Comparison of ENCODE assay signal across 1 cellular context in the genomic region with DNA sequence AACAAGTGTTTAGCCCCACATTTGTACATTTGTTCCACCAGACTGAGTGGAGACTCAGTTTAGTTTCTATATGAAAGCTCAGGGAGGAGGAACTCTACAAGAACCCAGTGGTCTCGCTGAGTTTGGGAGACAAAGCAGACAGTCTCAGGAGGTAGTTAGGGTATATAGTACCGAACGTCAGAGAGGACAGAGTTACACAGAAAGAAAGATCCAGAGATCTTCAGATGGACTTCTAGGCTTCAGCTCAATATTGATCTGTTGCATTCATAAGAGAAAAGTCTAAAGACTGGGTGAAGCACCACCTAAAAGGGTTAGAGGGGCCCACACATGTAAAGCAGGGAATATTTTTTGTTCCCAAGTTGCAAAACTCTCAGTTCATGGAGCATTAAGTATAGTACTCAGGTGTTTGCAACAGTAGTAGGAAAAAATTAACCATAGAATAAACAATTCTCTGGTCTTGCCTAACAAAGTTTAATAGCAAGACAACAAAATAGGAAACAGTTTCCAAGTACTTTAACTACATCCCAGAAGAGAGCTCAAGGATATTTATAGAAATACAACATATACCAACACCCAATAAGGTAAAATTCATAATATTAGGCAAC.
TF ChIP-seq lines count a peak whose summit lies in the region.

No MANE protein-coding gene starts in this region.

TF ChIP-seq in HepG2, 621 proteins besides CTCF, POLR2A, EP300 and RAD21 (continued from another document and continues in another):
- TF ChIP-seq, protein P1, sequence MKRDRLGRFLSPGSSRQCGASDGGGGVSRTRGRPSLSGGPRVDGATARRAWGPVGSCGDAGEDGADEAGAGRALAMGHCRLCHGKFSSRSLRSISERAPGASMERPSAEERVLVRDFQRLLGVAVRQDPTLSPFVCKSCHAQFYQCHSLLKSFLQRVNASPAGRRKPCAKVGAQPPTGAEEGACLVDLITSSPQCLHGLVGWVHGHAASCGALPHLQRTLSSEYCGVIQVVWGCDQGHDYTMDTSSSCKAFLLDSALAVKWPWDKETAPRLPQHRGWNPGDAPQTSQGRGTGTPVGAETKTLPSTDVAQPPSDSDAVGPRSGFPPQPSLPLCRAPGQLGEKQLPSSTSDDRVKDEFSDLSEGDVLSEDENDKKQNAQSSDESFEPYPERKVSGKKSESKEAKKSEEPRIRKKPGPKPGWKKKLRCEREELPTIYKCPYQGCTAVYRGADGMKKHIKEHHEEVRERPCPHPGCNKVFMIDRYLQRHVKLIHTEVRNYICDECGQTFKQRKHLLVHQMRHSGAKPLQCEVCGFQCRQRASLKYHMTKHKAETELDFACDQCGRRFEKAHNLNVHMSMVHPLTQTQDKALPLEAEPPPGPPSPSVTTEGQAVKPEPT (CRISPR knock-in tag; IDR thresholded peaks at IDR 0.05; ENCODE audit: low read depth) = no peak
- TF ChIP-seq ELF4 (CRISPR knock-in tag; IDR thresholded peaks at IDR 0.05; ENCODE audit: borderline replicate concordance) = no peak
- peak; percentile 61 for TF ChIP-seq THAP11 (CRISPR knock-in tag; IDR thresholded peaks at IDR 0.05)
- TF ChIP-seq, protein P2, sequence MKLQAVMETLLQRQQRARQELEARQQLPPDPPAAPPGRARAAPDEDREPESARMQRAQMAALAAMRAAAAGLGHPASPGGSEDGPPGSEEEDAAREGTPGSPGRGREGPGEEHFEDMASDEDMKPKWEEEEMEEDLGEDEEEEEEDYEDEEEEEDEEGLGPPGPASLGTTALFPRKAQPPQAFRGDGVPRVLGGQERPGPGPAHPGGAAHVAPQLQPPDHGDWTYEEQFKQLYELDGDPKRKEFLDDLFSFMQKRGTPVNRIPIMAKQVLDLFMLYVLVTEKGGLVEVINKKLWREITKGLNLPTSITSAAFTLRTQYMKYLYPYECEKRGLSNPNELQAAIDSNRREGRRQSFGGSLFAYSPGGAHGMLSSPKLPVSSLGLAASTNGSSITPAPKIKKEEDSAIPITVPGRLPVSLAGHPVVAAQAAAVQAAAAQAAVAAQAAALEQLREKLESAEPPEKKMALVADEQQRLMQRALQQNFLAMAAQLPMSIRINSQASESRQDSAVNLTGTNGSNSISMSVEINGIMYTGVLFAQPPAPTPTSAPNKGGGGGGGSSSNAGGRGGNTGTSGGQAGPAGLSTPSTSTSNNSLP (IDR thresholded peaks at IDR 0.05; ENCODE audit: low read depth, low read length) = peak; percentile 88
- no peak for TF ChIP-seq ZSCAN29 (CRISPR knock-in tag; conservative IDR thresholded peaks at IDR 0.05)
- no peak for TF ChIP-seq TOPORS (CRISPR knock-in tag; IDR thresholded peaks at IDR 0.05)
- no peak; the same call in 1 of the 2 replicates for TF ChIP-seq KDM5A (IDR thresholded peaks at IDR 0.05; ENCODE audit: borderline replicate concordance, low read length)
- TF ChIP-seq TBL1XR1 (IDR thresholded peaks at IDR 0.05; ENCODE audit: borderline replicate concordance, low read length, partially characterized antibody) = no peak
- TF ChIP-seq, protein P3, sequence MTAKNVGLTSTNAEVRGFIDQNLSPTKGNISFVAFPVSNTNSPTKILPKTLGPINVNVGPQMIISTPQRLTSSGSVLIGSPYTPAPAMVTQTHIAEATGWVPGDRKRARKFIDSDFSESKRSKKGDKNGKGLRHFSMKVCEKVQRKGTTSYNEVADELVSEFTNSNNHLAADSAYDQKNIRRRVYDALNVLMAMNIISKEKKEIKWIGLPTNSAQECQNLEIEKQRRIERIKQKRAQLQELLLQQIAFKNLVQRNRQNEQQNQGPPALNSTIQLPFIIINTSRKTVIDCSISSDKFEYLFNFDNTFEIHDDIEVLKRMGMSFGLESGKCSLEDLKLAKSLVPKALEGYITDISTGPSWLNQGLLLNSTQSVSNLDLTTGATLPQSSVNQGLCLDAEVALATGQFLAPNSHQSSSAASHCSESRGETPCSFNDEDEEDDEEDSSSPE (CRISPR knock-in tag; IDR thresholded peaks at IDR 0.05) = no peak
- no peak for TF ChIP-seq HIVEP1 (CRISPR knock-in tag; IDR thresholded peaks at IDR 0.05)
- no peak for TF ChIP-seq MAFG (CRISPR knock-in tag; IDR thresholded peaks at IDR 0.05)
- no peak for TF ChIP-seq CBX5 (CRISPR knock-in tag; IDR thresholded peaks at IDR 0.05; ENCODE audit: borderline replicate concordance)
- TF ChIP-seq SP140L (CRISPR knock-in tag; IDR thresholded peaks at IDR 0.05; ENCODE audit: borderline replicate concordance) = no peak
- TF ChIP-seq ZNF329 (CRISPR knock-in tag; IDR thresholded peaks at IDR 0.05; ENCODE audit: low read depth) = no peak
- TF ChIP-seq, protein P4, sequence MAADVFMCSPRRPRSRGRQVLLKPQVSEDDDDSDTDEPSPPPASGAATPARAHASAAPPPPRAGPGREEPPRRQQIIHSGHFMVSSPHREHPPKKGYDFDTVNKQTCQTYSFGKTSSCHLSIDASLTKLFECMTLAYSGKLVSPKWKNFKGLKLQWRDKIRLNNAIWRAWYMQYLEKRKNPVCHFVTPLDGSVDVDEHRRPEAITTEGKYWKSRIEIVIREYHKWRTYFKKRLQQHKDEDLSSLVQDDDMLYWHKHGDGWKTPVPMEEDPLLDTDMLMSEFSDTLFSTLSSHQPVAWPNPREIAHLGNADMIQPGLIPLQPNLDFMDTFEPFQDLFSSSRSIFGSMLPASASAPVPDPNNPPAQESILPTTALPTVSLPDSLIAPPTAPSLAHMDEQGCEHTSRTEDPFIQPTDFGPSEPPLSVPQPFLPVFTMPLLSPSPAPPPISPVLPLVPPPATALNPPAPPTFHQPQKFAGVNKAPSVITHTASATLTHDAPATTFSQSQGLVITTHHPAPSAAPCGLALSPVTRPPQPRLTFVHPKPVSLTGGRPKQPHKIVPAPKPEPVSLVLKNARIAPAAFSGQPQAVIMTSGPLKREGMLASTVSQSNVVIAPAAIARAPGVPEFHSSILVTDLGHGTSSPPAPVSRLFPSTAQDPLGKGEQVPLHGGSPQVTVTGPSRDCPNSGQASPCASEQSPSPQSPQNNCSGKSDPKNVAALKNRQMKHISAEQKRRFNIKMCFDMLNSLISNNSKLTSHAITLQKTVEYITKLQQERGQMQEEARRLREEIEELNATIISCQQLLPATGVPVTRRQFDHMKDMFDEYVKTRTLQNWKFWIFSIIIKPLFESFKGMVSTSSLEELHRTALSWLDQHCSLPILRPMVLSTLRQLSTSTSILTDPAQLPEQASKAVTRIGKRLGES (CRISPR knock-in tag; IDR thresholded peaks at IDR 0.05; ENCODE audit: borderline replicate concordance) = no peak
- TF ChIP-seq ZNF703 (CRISPR knock-in tag; IDR thresholded peaks at IDR 0.05; ENCODE audit: borderline replicate concordance) = no peak
- TF ChIP-seq NFYB (CRISPR knock-in tag; IDR thresholded peaks at IDR 0.05) = no peak
- TF ChIP-seq SP4 (CRISPR knock-in tag; IDR thresholded peaks at IDR 0.05) = no peak
- TF ChIP-seq AKAP8 (CRISPR knock-in tag; IDR thresholded peaks at IDR 0.05) = no peak
- TF ChIP-seq ZNF709 (CRISPR knock-in tag; IDR thresholded peaks at IDR 0.05) = peak; percentile 46; the same call in 1 of the 2 replicates
- TF ChIP-seq, protein P5, sequence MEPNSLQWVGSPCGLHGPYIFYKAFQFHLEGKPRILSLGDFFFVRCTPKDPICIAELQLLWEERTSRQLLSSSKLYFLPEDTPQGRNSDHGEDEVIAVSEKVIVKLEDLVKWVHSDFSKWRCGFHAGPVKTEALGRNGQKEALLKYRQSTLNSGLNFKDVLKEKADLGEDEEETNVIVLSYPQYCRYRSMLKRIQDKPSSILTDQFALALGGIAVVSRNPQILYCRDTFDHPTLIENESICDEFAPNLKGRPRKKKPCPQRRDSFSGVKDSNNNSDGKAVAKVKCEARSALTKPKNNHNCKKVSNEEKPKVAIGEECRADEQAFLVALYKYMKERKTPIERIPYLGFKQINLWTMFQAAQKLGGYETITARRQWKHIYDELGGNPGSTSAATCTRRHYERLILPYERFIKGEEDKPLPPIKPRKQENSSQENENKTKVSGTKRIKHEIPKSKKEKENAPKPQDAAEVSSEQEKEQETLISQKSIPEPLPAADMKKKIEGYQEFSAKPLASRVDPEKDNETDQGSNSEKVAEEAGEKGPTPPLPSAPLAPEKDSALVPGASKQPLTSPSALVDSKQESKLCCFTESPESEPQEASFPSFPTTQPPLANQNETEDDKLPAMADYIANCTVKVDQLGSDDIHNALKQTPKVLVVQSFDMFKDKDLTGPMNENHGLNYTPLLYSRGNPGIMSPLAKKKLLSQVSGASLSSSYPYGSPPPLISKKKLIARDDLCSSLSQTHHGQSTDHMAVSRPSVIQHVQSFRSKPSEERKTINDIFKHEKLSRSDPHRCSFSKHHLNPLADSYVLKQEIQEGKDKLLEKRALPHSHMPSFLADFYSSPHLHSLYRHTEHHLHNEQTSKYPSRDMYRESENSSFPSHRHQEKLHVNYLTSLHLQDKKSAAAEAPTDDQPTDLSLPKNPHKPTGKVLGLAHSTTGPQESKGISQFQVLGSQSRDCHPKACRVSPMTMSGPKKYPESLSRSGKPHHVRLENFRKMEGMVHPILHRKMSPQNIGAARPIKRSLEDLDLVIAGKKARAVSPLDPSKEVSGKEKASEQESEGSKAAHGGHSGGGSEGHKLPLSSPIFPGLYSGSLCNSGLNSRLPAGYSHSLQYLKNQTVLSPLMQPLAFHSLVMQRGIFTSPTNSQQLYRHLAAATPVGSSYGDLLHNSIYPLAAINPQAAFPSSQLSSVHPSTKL (CRISPR knock-in tag; IDR thresholded peaks at IDR 0.05) = peak; percentile 98
- peak; percentile 84; the same call in 1 of the 2 replicates for TF ChIP-seq RCOR2 (CRISPR knock-in tag; IDR thresholded peaks at IDR 0.05)
- TF ChIP-seq IKZF4 (CRISPR knock-in tag; IDR thresholded peaks at IDR 0.05; ENCODE audit: borderline replicate concordance, low read depth, not compliant biosample characterization) = no peak
- TF ChIP-seq, protein P6, sequence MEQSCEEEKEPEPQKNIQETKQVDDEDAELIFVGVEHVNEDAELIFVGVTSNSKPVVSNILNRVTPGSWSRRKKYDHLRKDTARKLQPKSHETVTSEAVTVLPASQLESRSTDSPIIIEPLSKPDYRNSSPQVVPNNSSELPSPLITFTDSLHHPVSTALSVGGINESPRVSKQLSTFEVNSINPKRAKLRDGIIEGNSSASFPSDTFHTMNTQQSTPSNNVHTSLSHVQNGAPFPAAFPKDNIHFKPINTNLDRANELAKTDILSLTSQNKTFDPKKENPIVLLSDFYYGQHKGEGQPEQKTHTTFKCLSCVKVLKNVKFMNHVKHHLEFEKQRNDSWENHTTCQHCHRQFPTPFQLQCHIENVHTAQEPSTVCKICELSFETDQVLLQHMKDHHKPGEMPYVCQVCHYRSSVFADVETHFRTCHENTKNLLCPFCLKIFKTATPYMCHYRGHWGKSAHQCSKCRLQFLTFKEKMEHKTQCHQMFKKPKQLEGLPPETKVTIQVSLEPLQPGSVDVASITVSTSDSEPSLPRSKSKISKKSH (CRISPR knock-in tag; IDR thresholded peaks at IDR 0.05; ENCODE audit: borderline replicate concordance) = no peak
- no peak for TF ChIP-seq ZNF589 (CRISPR knock-in tag; conservative IDR thresholded peaks at IDR 0.05)
- TF ChIP-seq ZNF670 (CRISPR knock-in tag; IDR thresholded peaks at IDR 0.05; ENCODE audit: borderline replicate concordance) = peak; percentile 59; the same call in 1 of the 2 replicates
- TF ChIP-seq SNRNP70 (IDR thresholded peaks at IDR 0.05; ENCODE audit: low read depth, low read length) = no peak
- no peak for TF ChIP-seq PHB2 (IDR thresholded peaks at IDR 0.05; ENCODE audit: partially characterized antibody)
- TF ChIP-seq, protein P7, sequence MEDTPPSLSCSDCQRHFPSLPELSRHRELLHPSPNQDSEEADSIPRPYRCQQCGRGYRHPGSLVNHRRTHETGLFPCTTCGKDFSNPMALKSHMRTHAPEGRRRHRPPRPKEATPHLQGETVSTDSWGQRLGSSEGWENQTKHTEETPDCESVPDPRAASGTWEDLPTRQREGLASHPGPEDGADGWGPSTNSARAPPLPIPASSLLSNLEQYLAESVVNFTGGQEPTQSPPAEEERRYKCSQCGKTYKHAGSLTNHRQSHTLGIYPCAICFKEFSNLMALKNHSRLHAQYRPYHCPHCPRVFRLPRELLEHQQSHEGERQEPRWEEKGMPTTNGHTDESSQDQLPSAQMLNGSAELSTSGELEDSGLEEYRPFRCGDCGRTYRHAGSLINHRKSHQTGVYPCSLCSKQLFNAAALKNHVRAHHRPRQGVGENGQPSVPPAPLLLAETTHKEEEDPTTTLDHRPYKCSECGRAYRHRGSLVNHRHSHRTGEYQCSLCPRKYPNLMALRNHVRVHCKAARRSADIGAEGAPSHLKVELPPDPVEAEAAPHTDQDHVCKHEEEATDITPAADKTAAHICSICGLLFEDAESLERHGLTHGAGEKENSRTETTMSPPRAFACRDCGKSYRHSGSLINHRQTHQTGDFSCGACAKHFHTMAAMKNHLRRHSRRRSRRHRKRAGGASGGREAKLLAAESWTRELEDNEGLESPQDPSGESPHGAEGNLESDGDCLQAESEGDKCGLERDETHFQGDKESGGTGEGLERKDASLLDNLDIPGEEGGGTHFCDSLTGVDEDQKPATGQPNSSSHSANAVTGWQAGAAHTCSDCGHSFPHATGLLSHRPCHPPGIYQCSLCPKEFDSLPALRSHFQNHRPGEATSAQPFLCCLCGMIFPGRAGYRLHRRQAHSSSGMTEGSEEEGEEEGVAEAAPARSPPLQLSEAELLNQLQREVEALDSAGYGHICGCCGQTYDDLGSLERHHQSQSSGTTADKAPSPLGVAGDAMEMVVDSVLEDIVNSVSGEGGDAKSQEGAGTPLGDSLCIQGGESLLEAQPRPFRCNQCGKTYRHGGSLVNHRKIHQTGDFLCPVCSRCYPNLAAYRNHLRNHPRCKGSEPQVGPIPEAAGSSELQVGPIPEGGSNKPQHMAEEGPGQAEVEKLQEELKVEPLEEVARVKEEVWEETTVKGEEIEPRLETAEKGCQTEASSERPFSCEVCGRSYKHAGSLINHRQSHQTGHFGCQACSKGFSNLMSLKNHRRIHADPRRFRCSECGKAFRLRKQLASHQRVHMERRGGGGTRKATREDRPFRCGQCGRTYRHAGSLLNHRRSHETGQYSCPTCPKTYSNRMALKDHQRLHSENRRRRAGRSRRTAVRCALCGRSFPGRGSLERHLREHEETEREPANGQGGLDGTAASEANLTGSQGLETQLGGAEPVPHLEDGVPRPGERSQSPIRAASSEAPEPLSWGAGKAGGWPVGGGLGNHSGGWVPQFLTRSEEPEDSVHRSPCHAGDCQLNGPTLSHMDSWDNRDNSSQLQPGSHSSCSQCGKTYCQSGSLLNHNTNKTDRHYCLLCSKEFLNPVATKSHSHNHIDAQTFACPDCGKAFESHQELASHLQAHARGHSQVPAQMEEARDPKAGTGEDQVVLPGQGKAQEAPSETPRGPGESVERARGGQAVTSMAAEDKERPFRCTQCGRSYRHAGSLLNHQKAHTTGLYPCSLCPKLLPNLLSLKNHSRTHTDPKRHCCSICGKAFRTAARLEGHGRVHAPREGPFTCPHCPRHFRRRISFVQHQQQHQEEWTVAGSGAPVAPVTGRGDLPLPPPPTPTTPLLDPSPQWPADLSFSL (CRISPR knock-in tag; IDR thresholded peaks at IDR 0.05) = no peak
- no peak for TF ChIP-seq MAF1 (CRISPR knock-in tag; IDR thresholded peaks at IDR 0.05; ENCODE audit: borderline replicate concordance)
- TF ChIP-seq ZNF83 (CRISPR knock-in tag; IDR thresholded peaks at IDR 0.05; ENCODE audit: borderline replicate concordance) = no peak
- peak; percentile 93 for TF ChIP-seq NCOA2 (CRISPR knock-in tag; IDR thresholded peaks at IDR 0.05)
- TF ChIP-seq, protein P8, sequence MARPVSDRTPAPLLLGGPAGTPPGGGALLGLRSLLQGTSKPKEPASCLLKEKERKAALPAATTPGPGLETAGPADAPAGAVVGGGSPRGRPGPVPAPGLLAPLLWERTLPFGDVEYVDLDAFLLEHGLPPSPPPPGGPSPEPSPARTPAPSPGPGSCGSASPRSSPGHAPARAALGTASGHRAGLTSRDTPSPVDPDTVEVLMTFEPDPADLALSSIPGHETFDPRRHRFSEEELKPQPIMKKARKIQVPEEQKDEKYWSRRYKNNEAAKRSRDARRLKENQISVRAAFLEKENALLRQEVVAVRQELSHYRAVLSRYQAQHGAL (CRISPR knock-in tag; IDR thresholded peaks at IDR 0.05; ENCODE audit: not compliant biosample characterization) = no peak
